Comparison of ENCODE assay signal across 13 cellular contexts in the genomic region with DNA sequence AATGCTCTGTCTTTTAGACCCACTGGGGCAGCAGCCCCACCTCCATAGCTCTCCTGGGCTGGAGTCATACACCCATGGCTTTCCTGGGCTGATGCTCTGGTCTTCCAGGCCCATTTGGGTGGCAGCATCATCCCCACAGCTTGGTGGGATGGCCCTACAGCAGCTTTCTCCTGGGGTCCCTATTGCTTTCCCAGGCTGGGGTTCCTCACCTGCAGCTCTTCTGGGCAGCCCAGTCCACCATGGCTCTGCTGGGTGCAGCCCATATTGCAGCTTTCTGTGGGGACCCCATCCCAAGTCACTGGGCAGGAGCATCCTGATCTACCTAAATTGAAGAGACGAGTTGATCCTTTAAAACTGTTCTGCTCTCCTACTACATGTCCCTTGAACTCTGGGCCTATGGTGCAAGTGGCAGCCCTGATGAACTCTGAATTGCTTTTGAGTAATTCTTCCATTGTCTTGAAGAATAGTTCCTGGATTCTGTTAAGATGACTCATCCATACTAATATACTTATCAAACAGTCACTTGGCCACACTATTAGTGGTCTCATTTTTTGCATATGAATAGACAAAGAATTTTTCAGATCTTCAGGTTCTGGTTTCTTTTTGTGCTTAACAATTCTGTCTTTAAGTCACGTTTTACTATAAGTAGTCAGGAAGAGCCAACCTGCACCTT.
"Had no signal": no experiment of that assay in that cellular context is flagged by ENCODE, and none has a peak within 500 bp of the region (broad histone marks: within the 10 kb centered on the region; RNA-seq: fewer than 3 reads in every experiment).

No MANE protein-coding gene starts in this region.

- DNase-seq: activated CD4-positive, alpha-beta memory T cell treated with anti-CD3 and anti-CD28 coated beads, Interleukin-2, amount 10 ng/mL, durations not matched to agents 7 days and 5 days; activated gamma-delta T cell treated with Interleukin-2 at 50 U/mL for 16 hours; activated naive CD8-positive, alpha-beta T cell treated with anti-CD3 and anti-CD28 coated beads, Interleukin-2, amount 10 ng/mL, durations not matched to agents 7 days and 5 days; activated T-cell treated with anti-CD3 and anti-CD28 coated beads, Interleukin-2, amount 50 U/mL, for 72 hours; aorta; hippocampal formation; kidney glomerular epithelial cell; pancreas; stimulated activated CD4-positive, alpha-beta T cell treated with anti-CD3 and anti-CD28 coated beads, Interleukin-15, amount 100 ng/mL, for 24 hours; stimulated activated CD4-positive, alpha-beta T cell treated with anti-CD3 and anti-CD28 coated beads, Interleukin-4, amount 100 ng/mL, for 24 hours; upper lobe of right lung had no signal

- H3K27ac ChIP-seq: cardiac muscle cell, neural progenitor cell, pancreas, upper lobe of right lung had no signal

- H3K36me3 ChIP-seq: cardiac muscle cell, neural progenitor cell, pancreas, upper lobe of right lung had no signal

- H3K9me3 ChIP-seq: pancreas, upper lobe of right lung had no signal

- H3K4me2 ChIP-seq: neural progenitor cell had no signal

- H3K4me1 ChIP-seq: neural progenitor cell, pancreas, upper lobe of right lung had no signal

- FAIRE-seq: pancreas had no signal

- H3K4me3 ChIP-seq: cardiac muscle cell, neural progenitor cell, pancreas, upper lobe of right lung had no signal

- ATAC-seq: activated T-cell treated with anti-CD3 and anti-CD28 coated beads, Interleukin-2, amount 50 U/mL, for 72 hours; pancreas; upper lobe of right lung had no signal

- H3K9ac ChIP-seq: neural progenitor cell had no signal

- H2AFZ ChIP-seq: neural progenitor cell had no signal

- H3K27me3 ChIP-seq: cardiac muscle cell, neural progenitor cell, pancreas, upper lobe of right lung had no signal
